9 cellular contexts compared by ENCODE assay signal in genomic region chr7:136086712-136087111, GRCh38.
DNase-seq lines count a peak whose midpoint lies in the region; ATAC-seq, FAIRE-seq and TF ChIP-seq lines count a peak whose summit lies in the region.
"Had no signal": no experiment of that assay in that cellular context is flagged by ENCODE, and none has a peak within 500 bp of the region (broad histone marks: within the 10 kb centered on the region; RNA-seq: fewer than 3 reads in every experiment).

No MANE protein-coding gene starts in this region.

- H3K27me3 ChIP-seq in Peyer's patch (no peaks in the 10 kb centered on the region), upper lobe of left lung (no peaks in the 10 kb centered on the region)

- H3K4me1 ChIP-seq in Peyer's patch (no peaks in the 10 kb centered on the region), mesodermal cell (ENCODE audit: control insufficient read depth, insufficient read depth, low read length, poor library complexity, severe bottlenecking) (no peaks in the 10 kb centered on the region), upper lobe of left lung (no peaks in the 10 kb centered on the region)

- 48 to 90% methylated on average over 2 of the region's 3 CpGs for WGBS in mesodermal cell (ENCODE audit: insufficient coverage in 2 of 2), 2 experiments
- 33 to 58% methylated on average over 3 of the region's 3 CpGs for WGBS in upper lobe of left lung, 2 donors

- H3K36me3 ChIP-seq in Peyer's patch (no peaks in the 10 kb centered on the region), mesodermal cell (ENCODE audit: control insufficient read depth, insufficient read depth, low read length) (no peaks in the 10 kb centered on the region), upper lobe of left lung (no peaks in the 10 kb centered on the region)

- peak; percentile 99 for FAIRE-seq in endometrium (lab: Jason Lieb, UNC)

- no peak for TF ChIP-seq EP300 in upper lobe of left lung (IDR thresholded peaks at IDR 0.05)

- TF ChIP-seq POLR2A in Peyer's patch (IDR thresholded peaks at IDR 0.05): no peak
- TF ChIP-seq POLR2A in upper lobe of left lung (IDR thresholded peaks at IDR 0.05): no peak

- no peak for TF ChIP-seq CTCF in AG09319 (IDR thresholded peaks at IDR 0.05; ENCODE audit: low read depth, low read length)
- no peak for TF ChIP-seq CTCF in Peyer's patch (IDR thresholded peaks at IDR 0.05)
- TF ChIP-seq CTCF in upper lobe of left lung (IDR thresholded peaks at IDR 0.05): no peak

- ATAC-seq in GM18867 (IDR thresholded peaks at IDR 0.05; ENCODE audit: unreplicated experiment) (peak; percentile 100), HG03139 (IDR thresholded peaks at IDR 0.05; ENCODE audit: unreplicated experiment) (peak; percentile 92), upper lobe of left lung (ENCODE audit: low FRiP score in 2 of 2) (peak; percentile 96 to 99)

- H3K4me3 ChIP-seq in Peyer's patch (peak overlapping the region in 3 of 4 donors; percentile 8 to 27 (median 10)), mesodermal cell (ENCODE audit: extremely low read depth, insufficient read depth, low read length, poor library complexity, severe bottlenecking) (no peak overlapping the region), upper lobe of left lung (peak overlapping the region in 3 of 4 donors; percentile 27 to 48 (median 32))

- H3K27ac ChIP-seq in Peyer's patch: no peak overlapping the region
- H3K27ac ChIP-seq in mesodermal cell (ENCODE audit: low read depth, low read length, severe bottlenecking): peak overlapping the region; percentile 65
- no peak overlapping the region for H3K27ac ChIP-seq in upper lobe of left lung
- H3K27ac ChIP-seq: KMS-11 had no signal

- H3K9me3 ChIP-seq in Peyer's patch: no peaks in the 10 kb centered on the region
- no peaks in the 10 kb centered on the region for H3K9me3 ChIP-seq in mesodermal cell (ENCODE audit: control insufficient read depth, low read length)
- no peaks in the 10 kb centered on the region for H3K9me3 ChIP-seq in upper lobe of left lung

- peak; percentile 61 for DNase-seq in AG09319 (ENCODE audit: extremely low read depth, low read depth)
- peak in 2 of 3 donors; percentile 21 to 47 for DNase-seq in Peyer's patch
- peak in 1 of 2 donors; percentile 78 for DNase-seq in upper lobe of left lung
- no peak for DNase-seq in activated gamma-delta T cell (lab: John Stamatoyannopoulos, UW)
